Comparison of ENCODE assay signal across 16 cellular contexts in the genomic region with DNA sequence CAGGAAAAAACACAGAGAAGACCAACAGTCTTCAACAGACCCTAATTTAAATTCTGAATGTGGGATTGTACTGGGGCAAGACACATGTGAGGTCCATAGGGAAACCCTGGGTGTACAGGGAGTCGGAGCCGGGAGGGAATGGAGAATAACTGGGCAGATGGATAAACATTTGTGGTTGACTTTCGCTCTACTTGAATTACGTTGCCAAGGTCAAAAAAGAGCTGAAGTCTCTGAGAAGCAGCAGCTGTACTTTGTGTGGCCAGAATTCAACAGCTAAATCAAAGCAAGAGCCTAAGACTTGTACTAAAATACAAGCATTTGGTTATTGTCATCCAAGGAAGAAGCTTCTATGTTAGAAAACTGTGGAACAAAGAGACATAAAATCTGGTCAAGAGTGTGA.
DNase-seq lines count a peak whose midpoint lies in the region; ATAC-seq and TF ChIP-seq lines count a peak whose summit lies in the region.
"Had no signal": no experiment of that assay in that cellular context is flagged by ENCODE, and none has a peak within 500 bp of the region (broad histone marks: within the 10 kb centered on the region; RNA-seq: fewer than 3 reads in every experiment).

No MANE protein-coding gene starts in this region.

- no peaks in the 10 kb centered on the region for H3K27me3 ChIP-seq in right atrium auricular region
- H3K27me3 ChIP-seq: gastroesophageal sphincter had no signal

- ATAC-seq in Right ventricle myocardium superior (ENCODE audit: poor library complexity) (peak; percentile 63), HG03135 (IDR thresholded peaks at IDR 0.05; ENCODE audit: unreplicated experiment) (no peak), omental fat pad (ENCODE audit: low FRiP score) (no peak), GM21381 (IDR thresholded peaks at IDR 0.05; ENCODE audit: unreplicated experiment) (no peak)
- ATAC-seq: A549, gastroesophageal sphincter, psoas muscle had no signal

- no peak overlapping the region for H3K27ac ChIP-seq in right atrium auricular region
- H3K27ac ChIP-seq: A549, gastroesophageal sphincter, psoas muscle had no signal

- H3K4me3 ChIP-seq in right atrium auricular region: no peak overlapping the region
- H3K4me3 ChIP-seq in cardiac fibroblast (replicated peaks in 1 of 2; ENCODE audit: low read depth in 2 of 2, low read length in 2 of 2): no peak overlapping the region
- H3K4me3 ChIP-seq: A549, gastroesophageal sphincter, psoas muscle had no signal

- DNase-seq in Right ventricle myocardium superior: no peak
- no peak for DNase-seq in right atrium auricular region (ENCODE audit: low spot score)
- DNase-seq in cardiac fibroblast (ENCODE audit: low read depth in 2 of 2): peak; percentile 7 to 65
- DNase-seq in mucosa of gallbladder (ENCODE audit: low spot score): peak; percentile 26
- no peak for DNase-seq in omental fat pad (ENCODE audit: low spot score)
- DNase-seq in NAMALWA (ENCODE audit: low spot score): no peak
- DNase-seq: CD4-positive, CD25-positive, alpha-beta regulatory T cell; naive B cell; NCI-H2029; NCI-H526 treated with DMSO at 0.1 percent for 48 hours; psoas muscle; stimulated activated naive CD4-positive, alpha-beta T cell treated with Interleukin-2 at 50 U/mL for 16 hours had no signal

- H3K36me3 ChIP-seq in right atrium auricular region: no peaks in the 10 kb centered on the region
- H3K36me3 ChIP-seq: gastroesophageal sphincter had no signal

- TF ChIP-seq CTCF in right atrium auricular region (IDR thresholded peaks at IDR 0.05): no peak
- no peak for TF ChIP-seq CTCF in cardiac fibroblast (IDR thresholded peaks at IDR 0.05; ENCODE audit: low read depth, low read length)
- TF ChIP-seq CTCF in omental fat pad (IDR thresholded peaks at IDR 0.05): no peak

- H3K4me1 ChIP-seq in right atrium auricular region: no peaks in the 10 kb centered on the region
- H3K4me1 ChIP-seq: A549 had no signal

- H3K9me3 ChIP-seq in right atrium auricular region: no peaks in the 10 kb centered on the region
- H3K9me3 ChIP-seq: A549, gastroesophageal sphincter, psoas muscle had no signal

- intact Hi-C loops in Right ventricle myocardium superior (cut with DNase I): no loop called here

Comparison
In these comparisons a context has a peak if more than half of its experiments do, and no peak if none do; other contexts are left out.
1. DNase-seq: peak in cardiac fibroblast (2 of 2) and mucosa of gallbladder (single experiment); none in Right ventricle myocardium superior (single experiment), right atrium auricular region (single experiment), omental fat pad (single experiment) and NAMALWA (single experiment).